Comparison of ENCODE assay signal across 8 cellular contexts in the genomic region with DNA sequence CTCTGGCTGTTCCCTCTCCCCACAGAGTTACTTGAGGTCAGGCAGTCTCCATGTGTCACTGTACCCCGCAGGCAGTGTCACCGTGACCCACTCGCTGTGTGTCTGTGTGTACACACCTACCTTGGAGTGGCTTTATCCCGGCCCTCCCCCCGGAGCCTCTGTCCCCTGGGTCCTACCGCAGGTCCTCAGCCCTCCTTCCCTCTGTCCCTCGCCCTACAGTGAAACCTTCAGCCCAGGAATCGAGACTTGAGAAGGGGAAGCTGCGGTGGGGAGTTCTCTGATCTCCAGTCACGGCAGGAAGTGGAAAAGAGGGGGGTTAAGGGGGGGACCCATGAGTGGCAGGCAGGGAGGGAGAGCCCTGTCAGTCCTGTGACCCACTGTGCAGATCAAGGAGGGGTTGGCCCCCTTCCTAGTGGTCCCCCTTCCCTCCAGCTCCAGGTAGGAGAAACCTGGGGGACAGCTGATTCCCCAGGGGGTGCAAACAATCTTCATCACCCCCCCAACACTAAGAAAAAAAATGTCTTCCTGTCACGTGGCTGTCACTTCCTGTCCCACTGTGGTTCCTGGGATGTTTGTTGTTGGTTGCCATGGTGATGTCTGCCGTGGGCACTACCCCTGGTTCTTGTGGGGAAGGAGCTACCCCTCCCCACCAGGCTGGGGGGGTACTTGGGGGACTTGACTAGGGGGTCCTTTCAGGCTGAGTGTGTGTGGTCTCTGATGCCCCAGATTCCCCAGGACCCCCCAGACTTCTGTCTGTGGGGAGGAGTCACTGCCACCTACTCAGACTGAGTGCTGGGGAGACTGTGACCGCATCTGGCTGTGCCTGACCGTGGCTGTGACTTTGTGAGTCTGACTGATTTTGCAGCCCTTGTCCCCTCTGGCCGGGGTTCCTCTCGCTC. TPM values are rescaled to one million over a fixed set of nuclear protein-coding genes. Genes with fewer than 3 reads are reported as not detected.
A peak's percentile ranks its signal among the peaks of the same experiment; 100 is the strongest.
DNase-seq lines count a peak whose midpoint lies in the region; ATAC-seq lines count a peak whose summit lies in the region.

No MANE protein-coding gene starts in this region.

- H3K4me2 ChIP-seq in skeletal muscle satellite cell (ENCODE audit: low read length), result peak overlapping the region; percentile 96

- H3K79me2 ChIP-seq in ACC112 (ENCODE audit: control insufficient read depth, insufficient read depth, low read length, unreplicated experiment), result peaks cover 81% of the 10 kb centered on the region

- no peaks in the 10 kb centered on the region for H3K9me3 Mint-ChIP-seq in activated naive CD8-positive, alpha-beta T cell treated with anti-CD3 and anti-CD28 coated beads, Interleukin-2, amount 10 ng/mL, durations not matched to agents 7 days and 5 days

- H3K9ac ChIP-seq in skeletal muscle satellite cell (ENCODE audit: low read depth, low read length), result peak overlapping the region; percentile 80

- intact Hi-C loops in left ventricle myocardium superior (cut with micrococcal nuclease), result no loop called here

- H3K27ac Mint-ChIP-seq in activated naive CD8-positive, alpha-beta T cell treated with anti-CD3 and anti-CD28 coated beads, Interleukin-2, amount 10 ng/mL, durations not matched to agents 7 days and 5 days, result peak overlapping the region; percentile 98

- H3K36me3 ChIP-seq in ACC112 (ENCODE audit: insufficient read depth, low read length), result no peaks in the 10 kb centered on the region
- H3K36me3 ChIP-seq in skeletal muscle satellite cell (ENCODE audit: insufficient read depth, low read length), result no peaks in the 10 kb centered on the region

- POLR2A ChIA-PET in activated naive CD8-positive, alpha-beta T cell treated with anti-CD3 and anti-CD28 coated beads, Interleukin-2, amount 10 ng/mL, durations not matched to agents 7 days and 5 days (lab: Charles Lee), result interaction anchor here (0.6 to 14.9 kb wide), 19 partner anchors 9 to 293 kb away, joined by 3 to 170 read pairs (median 4); a partner anchor contains a TSS

- peaks cover 13% of the 10 kb centered on the region for H3K36me3 Mint-ChIP-seq in activated naive CD8-positive, alpha-beta T cell treated with anti-CD3 and anti-CD28 coated beads, Interleukin-2, amount 10 ng/mL, durations not matched to agents 7 days and 5 days

- peak overlapping the region; percentile 97 for H3K27ac ChIP-seq in ACC112 (ENCODE audit: low read depth, low read length)

- ATAC-seq in GM18517 (IDR thresholded peaks at IDR 0.05; ENCODE audit: unreplicated experiment), result peak; percentile 38
- ATAC-seq in HG03432 (IDR thresholded peaks at IDR 0.05; ENCODE audit: unreplicated experiment), result peak; percentile 35
- peak; percentile 38 for ATAC-seq in activated naive CD8-positive, alpha-beta T cell treated with anti-CD3 and anti-CD28 coated beads, Interleukin-2, amount 10 ng/mL, durations not matched to agents 7 days and 5 days (ENCODE audit: low read depth)
- peak; percentile 17 for ATAC-seq in left ventricle myocardium superior

- no peaks in the 10 kb centered on the region for H3K9me3 ChIP-seq in skeletal muscle satellite cell (replicated peaks; ENCODE audit: low read length)

- H3K27me3 Mint-ChIP-seq in activated naive CD8-positive, alpha-beta T cell treated with anti-CD3 and anti-CD28 coated beads, Interleukin-2, amount 10 ng/mL, durations not matched to agents 7 days and 5 days, result no peaks in the 10 kb centered on the region

- H3K27me3 ChIP-seq in ACC112 (ENCODE audit: insufficient read depth, low read length) (no peaks in the 10 kb centered on the region), skeletal muscle satellite cell (ENCODE audit: control insufficient read depth, insufficient read depth, low read length) (no peaks in the 10 kb centered on the region)

- DNase-seq in SW 1271 (lab: John Stamatoyannopoulos, UW) (peak; percentile 60 to 88), left ventricle myocardium superior (peak; percentile 76), iPS-NIHi7 (ENCODE audit: extremely low spot score) (no peak)
- DNase-seq in activated naive CD8-positive, alpha-beta T cell treated with anti-CD3 and anti-CD28 coated beads, Interleukin-2, amount 10 ng/mL, durations not matched to agents 7 days and 5 days, result peak; percentile 86

- H3K4me1 Mint-ChIP-seq in activated naive CD8-positive, alpha-beta T cell treated with anti-CD3 and anti-CD28 coated beads, Interleukin-2, amount 10 ng/mL, durations not matched to agents 7 days and 5 days, result peaks cover 68% of the 10 kb centered on the region

- peak overlapping the region; percentile 95 for H3K4me3 ChIP-seq in ACC112 (ENCODE audit: low read depth, low read length)
- H3K4me3 ChIP-seq in skeletal muscle satellite cell (ENCODE audit: low read length), result peak overlapping the region; percentile 90

- no peak overlapping the region for H2AFZ ChIP-seq in ACC112 (ENCODE audit: low read length, unreplicated experiment)

- H3K4me1 ChIP-seq in ACC112 (ENCODE audit: control insufficient read depth, insufficient read depth, low read length, unreplicated experiment) (peaks cover 78% of the 10 kb centered on the region), skeletal muscle satellite cell (ENCODE audit: control insufficient read depth, insufficient read depth, low read length) (peaks cover 79% of the 10 kb centered on the region)

- H3K4me3 Mint-ChIP-seq in activated naive CD8-positive, alpha-beta T cell treated with anti-CD3 and anti-CD28 coated beads, Interleukin-2, amount 10 ng/mL, durations not matched to agents 7 days and 5 days, result peak overlapping the region; percentile 99

RNA-seq across cellular contexts. Expression of a gene that starts 13.7 kb away (rescaled TPM):
- 10 to 100 TPM; 51.7 to 53.6 TPM for total RNA-seq in activated naive CD8-positive, alpha-beta T cell treated with anti-CD3 and anti-CD28 coated beads, Interleukin-2, amount 10 ng/mL, durations not matched to agents 7 days and 5 days
- total RNA-seq in left ventricle myocardium superior, result 18.6 TPM
- total RNA-seq in skeletal muscle satellite cell (2012; rRNA removed), result 11.2 and 17.0 TPM in 2 replicates

RNA-seq across cellular contexts. Expression of a gene that starts 35.0 kb away (rescaled TPM):
- total RNA-seq in activated naive CD8-positive, alpha-beta T cell treated with anti-CD3 and anti-CD28 coated beads, Interleukin-2, amount 10 ng/mL, durations not matched to agents 7 days and 5 days, result 10 to 100 TPM; 67.9 to 75.2 TPM
- total RNA-seq in left ventricle myocardium superior, result 0.99 TPM
- total RNA-seq in skeletal muscle satellite cell (2012; rRNA removed), result 22.1 and 22.6 TPM in 2 replicates

RNA-seq across cellular contexts. Expression of a gene that starts 41.9 kb away (rescaled TPM):
- total RNA-seq in activated naive CD8-positive, alpha-beta T cell treated with anti-CD3 and anti-CD28 coated beads, Interleukin-2, amount 10 ng/mL, durations not matched to agents 7 days and 5 days, result under 1 TPM in 1 of 2 experiments, not detected in 1; 0.48 TPM
- total RNA-seq in left ventricle myocardium superior, result 1.2 TPM
- 0.22 and 0.25 TPM in 2 replicates for total RNA-seq in skeletal muscle satellite cell (2012; rRNA removed)

Comparison
In these comparisons a context has a peak if more than half of its experiments do, and no peak if none do; other contexts are left out.
1. RNA of a gene that starts 35.0 kb away (total RNA-seq): 67.9 to 75.2 TPM in activated naive CD8-positive, alpha-beta T cell treated with anti-CD3 and anti-CD28 coated beads, Interleukin-2, amount 10 ng/mL, durations not matched to agents 7 days and 5 days; 0.99 TPM in left ventricle myocardium superior (single experiment); every median in the first group is over 10 times any median in the second.
2. Peak in every context shown above with its lines, with median percentiles within 50 percentile points of each other: ATAC-seq.